In the genomic region with DNA sequence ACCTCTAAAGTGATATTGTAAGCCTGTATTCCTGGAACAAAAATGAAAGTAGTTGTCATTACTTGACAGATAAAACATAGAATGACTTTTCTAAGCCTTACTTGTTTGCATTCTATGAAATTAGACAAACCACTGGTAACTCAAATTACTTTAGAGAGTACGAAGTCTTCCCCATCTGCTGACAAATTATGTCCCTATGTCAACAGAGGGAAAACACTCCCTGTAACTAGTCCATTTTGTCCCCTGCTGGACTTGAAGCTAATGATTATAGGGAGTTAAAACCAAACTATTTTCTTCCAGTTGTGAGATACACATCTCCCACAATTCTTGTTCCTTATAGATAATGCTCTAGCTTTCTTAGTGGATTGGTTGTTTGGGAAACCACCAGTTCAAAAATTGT, we compare ENCODE assay signal across 27 cellular contexts. TPM values are rescaled to one million over a fixed set of nuclear protein-coding genes. Genes with fewer than 3 reads are reported as not detected.
A peak's percentile ranks its signal among the peaks of the same experiment; 100 is the strongest.
DNase-seq lines count a peak whose midpoint lies in the region; FAIRE-seq and TF ChIP-seq lines count a peak whose summit lies in the region.
"Had no signal": no experiment of that assay in that cellular context is flagged by ENCODE, and none has a peak within 500 bp of the region (broad histone marks: within the 10 kb centered on the region; RNA-seq: fewer than 3 reads in every experiment).

No MANE protein-coding gene starts in this region.

- TF ChIP-seq CTCF in HEK293 (tag by site-specific recombination; IDR thresholded peaks at IDR 0.05), result no peak
- no peak for TF ChIP-seq CTCF in hepatocyte (IDR thresholded peaks at IDR 0.05; ENCODE audit: poor library complexity)
- TF ChIP-seq CTCF in foreskin fibroblast (IDR thresholded peaks at IDR 0.05; ENCODE audit: low read depth, low read length), result no peak

- DNase-seq in NCI-H146 treated with DMSO at 0.1 percent for 48 hours (lab: John Stamatoyannopoulos, UW; ENCODE audit: unreplicated experiment) (peak; percentile 12), hepatocyte (ENCODE audit: low spot score) (no peak), glomerular visceral epithelial cell (ENCODE audit: extremely low spot score) (no peak), HTR-8/SVneo (ENCODE audit: insufficient read length, low spot score) (no peak), foreskin fibroblast (no peak)
- DNase-seq: AML-193; CD4-positive, alpha-beta T cell; DMS53; KG1; MG63; NCI-H187; NCI-H2081 treated with DMSO at 0.1 percent for 48 hours; NCI-H2171; NCI-H226; NCI-H510A treated with DMSO at 0.1 percent for 48 hours; NCI-H82; SHP77 had no signal

- H3K79me2 ChIP-seq in hepatocyte, result no peaks in the 10 kb centered on the region

- no peaks in the 10 kb centered on the region for H3K9me3 ChIP-seq in HEK293 (ENCODE audit: control insufficient read depth, insufficient read depth, low read depth, low read length)
- H3K9me3 ChIP-seq in hepatocyte (ENCODE audit: low read depth), result no peaks in the 10 kb centered on the region
- peaks cover 0 to 2% (median 0%) of the 10 kb centered on the region in 3 donors for H3K9me3 ChIP-seq in skeletal muscle tissue (ENCODE audit: control insufficient read depth in 3 of 3, low read length in 3 of 3)
- H3K9me3 ChIP-seq: A549, MG63 had no signal

- CTCF ChIA-PET in HEK293 (lab: Yijun Ruan, JAX), result interaction anchor here (0.7 to 1.4 kb wide), 2 partner anchors 9 to 119 kb away, joined by 3 read pairs; no protein-coding TSS in a partner anchor

- H3K4me3 ChIP-seq in HEK293 (ENCODE audit: low read depth, low read length) (no peak overlapping the region), hepatocyte (no peak overlapping the region), skeletal muscle tissue (ENCODE audit: low read length in 3 of 3) (no peak overlapping the region), foreskin fibroblast (ENCODE audit: low read depth in 1 of 2, low read length in 2 of 2) (no peak overlapping the region)
- H3K4me3 ChIP-seq: A549; BLaER1 treated with 17β-estradiol and CSF1 and Interleukin-3, amounts not matched to agents 10 nM and 100 nM; MG63 had no signal

- no peak for FAIRE-seq in HTR-8/SVneo (lab: Jason Lieb, UNC)
- FAIRE-seq: A549, GM18507 had no signal

- POLR2A ChIA-PET in HEK293 (lab: Yijun Ruan, JAX), result no interaction called here

- peak overlapping the region in 1 of 3 donors; percentile 20 for H3K9ac ChIP-seq in skeletal muscle tissue (ENCODE audit: low read depth in 1 of 3, low read length in 3 of 3)
- H3K9ac ChIP-seq: BLaER1 treated with 17β-estradiol and CSF1 and Interleukin-3, amounts not matched to agents 10 nM and 100 nM had no signal

- H2AFZ ChIP-seq in hepatocyte, result no peak overlapping the region

- H3K4me1 ChIP-seq in HEK293 (ENCODE audit: control insufficient read depth, insufficient read depth, low read length) (no peaks in the 10 kb centered on the region; the same call in 1 of the 2 replicates), hepatocyte (ENCODE audit: insufficient read depth) (no peaks in the 10 kb centered on the region), skeletal muscle tissue (ENCODE audit: control insufficient read depth in 3 of 3, insufficient read depth in 3 of 3, low read length in 3 of 3) (no peaks in the 10 kb centered on the region)
- H3K4me1 ChIP-seq: A549 had no signal

- no peaks in the 10 kb centered on the region for H3K9me2 ChIP-seq in hepatocyte (replicated peaks; ENCODE audit: insufficient read depth)

- WGBS in hepatocyte (ENCODE audit: low lambda C conversion rate, missing lambda C conversion rate), result 47% methylated on average over 1 of the region's 1 CpG

- H3K36me3 ChIP-seq in HEK293 (ENCODE audit: control insufficient read depth in 2 of 2, insufficient read depth in 1 of 2, low read length in 2 of 2), result no peaks in the 10 kb centered on the region
- no peaks in the 10 kb centered on the region for H3K36me3 ChIP-seq in hepatocyte (replicated peaks; ENCODE audit: insufficient read depth, low read depth)
- no peaks in the 10 kb centered on the region for H3K36me3 ChIP-seq in skeletal muscle tissue (ENCODE audit: control insufficient read depth in 3 of 3, insufficient read depth in 3 of 3, low read length in 3 of 3)
- H3K36me3 ChIP-seq: MG63 had no signal

- no peaks in the 10 kb centered on the region for H4K20me1 ChIP-seq in hepatocyte (ENCODE audit: insufficient read depth, poor library complexity, severe bottlenecking)
- H4K20me1 ChIP-seq: BLaER1 treated with 17β-estradiol and CSF1 and Interleukin-3, amounts not matched to agents 10 nM and 100 nM had no signal

- peak overlapping the region; percentile 8 for H3K4me2 ChIP-seq in hepatocyte
- H3K4me2 ChIP-seq: A549 had no signal

- no peak overlapping the region for H3K27ac ChIP-seq in HEK293 (ENCODE audit: extremely low read depth, low read depth, low read length)
- H3K27ac ChIP-seq in hepatocyte, result no peak overlapping the region
- peak overlapping the region; percentile 73 for H3K27ac ChIP-seq in skeletal muscle tissue (ENCODE audit: low read depth, low read length)
- H3K27ac ChIP-seq: A549; BLaER1 treated with 17β-estradiol and CSF1 and Interleukin-3, amounts not matched to agents 10 nM and 100 nM; RWPE1 had no signal

- H3K27me3 ChIP-seq in hepatocyte (no peaks in the 10 kb centered on the region), skeletal muscle tissue (ENCODE audit: control insufficient read depth in 3 of 3, insufficient read depth in 3 of 3, low read length in 3 of 3) (no peaks in the 10 kb centered on the region)
- H3K27me3 ChIP-seq: BLaER1 treated with 17β-estradiol and CSF1 and Interleukin-3, amounts not matched to agents 10 nM and 100 nM; MG63 had no signal

TF ChIP-seq in HEK293, 187 proteins besides CTCF, POLR2A, EP300 and RAD21:
- TF ChIP-seq SCRT2 (tag by site-specific recombination; IDR thresholded peaks at IDR 0.05) (no peak), ZNF621 (tag by site-specific recombination; IDR thresholded peaks at IDR 0.05) (no peak), ZFP3 (tag by site-specific recombination; IDR thresholded peaks at IDR 0.05; ENCODE audit: low read depth) (no peak), KLF1 (tag by site-specific recombination; IDR thresholded peaks at IDR 0.05) (no peak), ZNF600 (tag by site-specific recombination; IDR thresholded peaks at IDR 0.05) (no peak), ZBTB17 (tag by site-specific recombination; IDR thresholded peaks at IDR 0.05) (no peak)
- TF ChIP-seq, protein P1, sequence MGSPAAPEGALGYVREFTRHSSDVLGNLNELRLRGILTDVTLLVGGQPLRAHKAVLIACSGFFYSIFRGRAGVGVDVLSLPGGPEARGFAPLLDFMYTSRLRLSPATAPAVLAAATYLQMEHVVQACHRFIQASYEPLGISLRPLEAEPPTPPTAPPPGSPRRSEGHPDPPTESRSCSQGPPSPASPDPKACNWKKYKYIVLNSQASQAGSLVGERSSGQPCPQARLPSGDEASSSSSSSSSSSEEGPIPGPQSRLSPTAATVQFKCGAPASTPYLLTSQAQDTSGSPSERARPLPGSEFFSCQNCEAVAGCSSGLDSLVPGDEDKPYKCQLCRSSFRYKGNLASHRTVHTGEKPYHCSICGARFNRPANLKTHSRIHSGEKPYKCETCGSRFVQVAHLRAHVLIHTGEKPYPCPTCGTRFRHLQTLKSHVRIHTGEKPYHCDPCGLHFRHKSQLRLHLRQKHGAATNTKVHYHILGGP (tag by site-specific recombination; IDR thresholded peaks at IDR 0.05), result 0 out of 2 replicates have a peak, but pooled peaks have one; percentile 8
TF ChIP-seq in HEK293: peak in this region for 1.

RNA-seq across cellular contexts. Expression of a gene that starts 39.6 kb away (rescaled TPM):
- 3.0 and 3.3 TPM in 2 replicates for total RNA-seq in hepatocyte
- 4.0 and 5.6 TPM in 2 replicates for polyA plus RNA-seq in hepatocyte
- 2.6 TPM for total RNA-seq in skeletal muscle tissue
- total RNA-seq: Daoy, G401, HT1080, OCI-LY7 had no signal
